In genomic region chr12:20212658-20213387, GRCh38 we compare ENCODE assay signal across 9 cellular contexts.
DNase-seq lines count a peak whose midpoint lies in the region; ATAC-seq and TF ChIP-seq lines count a peak whose summit lies in the region.
"Had no signal": no experiment of that assay in that cellular context is flagged by ENCODE, and none has a peak within 500 bp of the region (broad histone marks: within the 10 kb centered on the region; RNA-seq: fewer than 3 reads in every experiment).

No MANE protein-coding gene starts in this region.

- intact Hi-C loops in right cardiac atrium (cut with DNase I) = loop anchor here in 1 of 4 donors (10.0 kb wide), 1 partner anchor 448 kb away; no protein-coding TSS in a partner anchor

- no peak overlapping the region for H3K4me3 Mint-ChIP-seq in T-cell
- H3K4me3 Mint-ChIP-seq: central memory CD8-positive, alpha-beta T cell had no signal

- H3K4me1 Mint-ChIP-seq in T-cell = no peaks in the 10 kb centered on the region
- H3K4me1 Mint-ChIP-seq: central memory CD8-positive, alpha-beta T cell had no signal

- H3K36me3 Mint-ChIP-seq in T-cell = no peaks in the 10 kb centered on the region

- ATAC-seq in right cardiac atrium (peak; percentile 99 to 100), HG03342 (IDR thresholded peaks at IDR 0.05; ENCODE audit: unreplicated experiment) (no peak), T-cell (replicated peaks in 1 of 4) (no peak), HG02885 (IDR thresholded peaks at IDR 0.05; ENCODE audit: poor library complexity, unreplicated experiment) (no peak)

- H3K27me3 ChIP-seq in right cardiac atrium (ENCODE audit: control insufficient read depth, insufficient read depth) = no peaks in the 10 kb centered on the region

- POLR2A ChIA-PET in T-cell (lab: Charles Lee) = no interaction called here

- peaks cover 1 to 3% of the 10 kb centered on the region in 2 donors for H3K27me3 Mint-ChIP-seq in T-cell
- H3K27me3 Mint-ChIP-seq: central memory CD8-positive, alpha-beta T cell had no signal

- CTCF ChIA-PET in T-cell (lab: Charles Lee) = no interaction called here

- peak overlapping the region; percentile 90 for H3K27ac ChIP-seq in right cardiac atrium (ENCODE audit: low read length)

- in situ Hi-C loops in astrocyte of the cerebellum (cut with HindIII; ENCODE audit: low sequenced_read_pairs) = loop anchor here (10.0 to 25.0 kb wide), 2 partner anchors 298 to 476 kb away; no protein-coding TSS in a partner anchor

- H3K4me3 ChIP-seq in astrocyte of the cerebellum (ENCODE audit: low read depth, low read length) = no peak overlapping the region
- no peak overlapping the region for H3K4me3 ChIP-seq in right cardiac atrium (ENCODE audit: low read length)

- H3K9me3 Mint-ChIP-seq in T-cell = peaks cover 0 to 13% (median 9%) of the 10 kb centered on the region in 3 donors

- no peak overlapping the region for H3K27ac Mint-ChIP-seq in T-cell

- H3K4me1 ChIP-seq in right cardiac atrium (ENCODE audit: control insufficient read depth, insufficient read depth, low read length) = no peaks in the 10 kb centered on the region

- DNase-seq in COLO829 (ENCODE audit: low spot score) (peak; percentile 90), NCI-H1105 treated with DMSO at 0.1 percent for 48 hours (lab: John Stamatoyannopoulos, UW) (peak; percentile 85), astrocyte of the cerebellum (ENCODE audit: low read depth) (peak; percentile 100), right cardiac atrium (peak; percentile 88 to 93 (median 92)), putamen (ENCODE audit: low spot score) (peak; percentile 78), T-cell (no peak)

- 17% methylated on average over 7 of the region's 7 CpGs for WGBS in right cardiac atrium

- no peaks in the 10 kb centered on the region for H3K9me3 ChIP-seq in right cardiac atrium (ENCODE audit: control insufficient read depth, low read length)

- no peak for TF ChIP-seq CTCF in astrocyte of the cerebellum (IDR thresholded peaks at IDR 0.05; ENCODE audit: low read depth, low read length, missing control alignments)

Comparison
In these comparisons a context has a peak if more than half of its experiments do, and no peak if none do; other contexts are left out.
1. DNase-seq: peak in COLO829 (single experiment), NCI-H1105 treated with DMSO at 0.1 percent for 48 hours (single experiment), astrocyte of the cerebellum (single experiment), right cardiac atrium (3 of 3) and putamen (single experiment); none in T-cell (0 of 34).
2. ATAC-seq: peak in right cardiac atrium (2 of 2); none in HG03342 (single experiment), T-cell (0 of 4) and HG02885 (single experiment).